Comparison of ENCODE assay signal across 22 cellular contexts in genomic region chr6:164870175-164870574, GRCh38.
DNase-seq lines count a peak whose midpoint lies in the region; ATAC-seq and TF ChIP-seq lines count a peak whose summit lies in the region.
"Had no signal": no experiment of that assay in that cellular context is flagged by ENCODE, and none has a peak within 500 bp of the region (broad histone marks: within the 10 kb centered on the region; RNA-seq: fewer than 3 reads in every experiment).

No MANE protein-coding gene starts in this region.

- H3K4me3 Mint-ChIP-seq in CD8-positive, alpha-beta T cell, result no peak overlapping the region
- H3K4me3 Mint-ChIP-seq in CD4-positive, alpha-beta memory T cell, result no peak overlapping the region
- H3K4me3 Mint-ChIP-seq: B cell, CD14-positive monocyte, GM23338, IgD-negative memory B cell had no signal

- no peaks in the 10 kb centered on the region for H3K9me3 ChIP-seq in lower lobe of right lung
- no peaks in the 10 kb centered on the region for H3K9me3 ChIP-seq in CD8-positive, alpha-beta T cell (ENCODE audit: low read length)
- H3K9me3 ChIP-seq in CD4-positive, alpha-beta memory T cell (ENCODE audit: control insufficient read depth in 1 of 2, low read length in 2 of 2), result peaks cover 0 to 5% of the 10 kb centered on the region in 2 donors
- H3K9me3 ChIP-seq: A549, SJSA1 had no signal

- no peaks in the 10 kb centered on the region for H3K36me3 ChIP-seq in lower lobe of right lung
- no peaks in the 10 kb centered on the region for H3K36me3 ChIP-seq in CD8-positive, alpha-beta T cell (ENCODE audit: insufficient read depth, low read length)
- no peaks in the 10 kb centered on the region for H3K36me3 ChIP-seq in CD4-positive, alpha-beta memory T cell (ENCODE audit: insufficient read depth, low read length)
- H3K36me3 ChIP-seq: SJSA1 had no signal

- no peak overlapping the region for H3K27ac Mint-ChIP-seq in CD8-positive, alpha-beta T cell
- no peak overlapping the region for H3K27ac Mint-ChIP-seq in CD4-positive, alpha-beta memory T cell
- H3K27ac Mint-ChIP-seq in activated naive CD4-positive, alpha-beta T cell treated with anti-CD3 and anti-CD28 coated beads, Interleukin-2, amount 50 U/mL, for 72 hours, result no peak overlapping the region
- H3K27ac Mint-ChIP-seq: B cell, CD14-positive monocyte, GM23338 had no signal

- H3K27me3 ChIP-seq in lower lobe of right lung (ENCODE audit: low read depth), result no peaks in the 10 kb centered on the region
- H3K27me3 ChIP-seq in CD8-positive, alpha-beta T cell (ENCODE audit: insufficient read depth, low read length), result no peaks in the 10 kb centered on the region
- H3K27me3 ChIP-seq in CD4-positive, alpha-beta memory T cell (ENCODE audit: insufficient read depth, low read length), result no peaks in the 10 kb centered on the region
- H3K27me3 ChIP-seq: SJSA1 had no signal

- ATAC-seq in lower lobe of right lung, result peak; percentile 58 to 73
- no peak for ATAC-seq in CD8-positive, alpha-beta T cell
- ATAC-seq in GM21723 (IDR thresholded peaks at IDR 0.05; ENCODE audit: unreplicated experiment), result no peak
- ATAC-seq in activated naive CD4-positive, alpha-beta T cell treated with anti-CD3 and anti-CD28 coated beads, Interleukin-2, amount 50 U/mL, for 72 hours, result no peak
- ATAC-seq: A549, GM23338, HCT116, Right ventricle myocardium inferior had no signal

- TF ChIP-seq CTCF in lower lobe of right lung (IDR thresholded peaks at IDR 0.05), result no peak
- no peak for TF ChIP-seq CTCF in CD8-positive, alpha-beta T cell (IDR thresholded peaks at IDR 0.05)

- DNase-seq in DMS53 (lab: John Stamatoyannopoulos, UW) (peak; percentile 70), NCI-H146 (lab: John Stamatoyannopoulos, UW) (peak; percentile 46), NCI-H748 (lab: John Stamatoyannopoulos, UW; ENCODE audit: unreplicated experiment) (peak; percentile 83), lower lobe of right lung (no peak)
- DNase-seq in CD8-positive, alpha-beta T cell, result no peak
- DNase-seq in CD4-positive, alpha-beta memory T cell, result no peak
- no peak for DNase-seq in activated naive CD4-positive, alpha-beta T cell treated with anti-CD3 and anti-CD28 coated beads, Interleukin-2, amount 50 U/mL, for 72 hours (ENCODE audit: low spot score in 2 of 2)
- DNase-seq: Kasumi-1, MM.1S, NCI-H1048, NCI-H1436 treated with DMSO at 0.1 percent for 48 hours, NCI-H2081 treated with DMSO at 0.1 percent for 48 hours, NCI-H2227 treated with DMSO at 0.1 percent for 48 hours had no signal

- no peaks in the 10 kb centered on the region for H3K27me3 Mint-ChIP-seq in CD8-positive, alpha-beta T cell (ENCODE audit: low read depth)
- H3K27me3 Mint-ChIP-seq in CD4-positive, alpha-beta memory T cell, result no peaks in the 10 kb centered on the region
- H3K27me3 Mint-ChIP-seq: B cell, IgD-negative memory B cell had no signal

- H3K4me1 ChIP-seq in lower lobe of right lung, result no peaks in the 10 kb centered on the region
- H3K4me1 ChIP-seq in CD8-positive, alpha-beta T cell (ENCODE audit: insufficient read depth, low read length), result no peaks in the 10 kb centered on the region
- no peaks in the 10 kb centered on the region for H3K4me1 ChIP-seq in CD4-positive, alpha-beta memory T cell (ENCODE audit: insufficient read depth, low read length)
- H3K4me1 ChIP-seq: A549, SJSA1 had no signal

- H3K9me3 Mint-ChIP-seq in CD8-positive, alpha-beta T cell, result peaks cover 6% of the 10 kb centered on the region
- H3K9me3 Mint-ChIP-seq in CD4-positive, alpha-beta memory T cell, result peaks cover 0 to 8% (median 2%) of the 10 kb centered on the region in 8 donors
- peaks cover 8 to 16% of the 10 kb centered on the region in 2 donors for H3K9me3 Mint-ChIP-seq in activated naive CD4-positive, alpha-beta T cell treated with anti-CD3 and anti-CD28 coated beads, Interleukin-2, amount 50 U/mL, for 72 hours

- POLR2A ChIA-PET in CD8-positive, alpha-beta T cell (lab: Charles Lee), result no interaction called here
- POLR2A ChIA-PET in CD4-positive, alpha-beta memory T cell (lab: Charles Lee; ENCODE audit: partially characterized antibody), result no interaction called here

- H3K4me1 Mint-ChIP-seq in CD8-positive, alpha-beta T cell (ENCODE audit: low read depth), result no peaks in the 10 kb centered on the region
- H3K4me1 Mint-ChIP-seq in CD4-positive, alpha-beta memory T cell, result no peaks in the 10 kb centered on the region
- H3K4me1 Mint-ChIP-seq: B cell, CD14-positive monocyte, IgD-negative memory B cell had no signal

- CTCF ChIA-PET in CD8-positive, alpha-beta T cell (lab: Charles Lee), result no interaction called here
- CTCF ChIA-PET in CD4-positive, alpha-beta memory T cell (lab: Charles Lee; ENCODE audit: partially characterized antibody), result no interaction called here

- H3K4me3 ChIP-seq in lower lobe of right lung, result no peak overlapping the region
- H3K4me3 ChIP-seq in CD8-positive, alpha-beta T cell (ENCODE audit: low read depth, low read length), result no peak overlapping the region
- H3K4me3 ChIP-seq in CD4-positive, alpha-beta memory T cell (ENCODE audit: low read length in 2 of 2), result no peak overlapping the region
- H3K4me3 ChIP-seq: A549, GM23338, SJSA1 had no signal

- no peak overlapping the region for H3K27ac ChIP-seq in lower lobe of right lung
- H3K27ac ChIP-seq in CD8-positive, alpha-beta T cell (ENCODE audit: low read depth, low read length), result no peak overlapping the region
- no peak overlapping the region for H3K27ac ChIP-seq in CD4-positive, alpha-beta memory T cell (ENCODE audit: low read depth, low read length)
- H3K27ac ChIP-seq: A549, SJSA1 had no signal

- no peaks in the 10 kb centered on the region for H3K36me3 Mint-ChIP-seq in CD8-positive, alpha-beta T cell
- no peaks in the 10 kb centered on the region for H3K36me3 Mint-ChIP-seq in CD4-positive, alpha-beta memory T cell
- H3K36me3 Mint-ChIP-seq in activated naive CD4-positive, alpha-beta T cell treated with anti-CD3 and anti-CD28 coated beads, Interleukin-2, amount 50 U/mL, for 72 hours, result no peaks in the 10 kb centered on the region
- H3K36me3 Mint-ChIP-seq: CD14-positive monocyte, IgD-negative memory B cell had no signal

- intact Hi-C loops in lower lobe of right lung (cut with DNase I), result no loop called here
- intact Hi-C loops in CD8-positive, alpha-beta T cell (cut with DNase I, micrococcal nuclease), result no loop called here
- intact Hi-C loops in CD4-positive, alpha-beta memory T cell (cut with micrococcal nuclease), result no loop called here

Comparison
In these comparisons a context has a peak if more than half of its experiments do, and no peak if none do; other contexts are left out.
1. DNase-seq: peak in DMS53 (single experiment), NCI-H146 (single experiment) and NCI-H748 (single experiment); none in lower lobe of right lung (single experiment), CD8-positive, alpha-beta T cell (0 of 7), CD4-positive, alpha-beta memory T cell (0 of 5) and activated naive CD4-positive, alpha-beta T cell treated with anti-CD3 and anti-CD28 coated beads, Interleukin-2, amount 50 U/mL, for 72 hours (0 of 2).
2. ATAC-seq: peak in lower lobe of right lung (2 of 2); none in CD8-positive, alpha-beta T cell (single experiment), GM21723 (single experiment) and activated naive CD4-positive, alpha-beta T cell treated with anti-CD3 and anti-CD28 coated beads, Interleukin-2, amount 50 U/mL, for 72 hours (0 of 2).